Comparison of ENCODE assay signal across 1 cellular context in the genomic region with DNA sequence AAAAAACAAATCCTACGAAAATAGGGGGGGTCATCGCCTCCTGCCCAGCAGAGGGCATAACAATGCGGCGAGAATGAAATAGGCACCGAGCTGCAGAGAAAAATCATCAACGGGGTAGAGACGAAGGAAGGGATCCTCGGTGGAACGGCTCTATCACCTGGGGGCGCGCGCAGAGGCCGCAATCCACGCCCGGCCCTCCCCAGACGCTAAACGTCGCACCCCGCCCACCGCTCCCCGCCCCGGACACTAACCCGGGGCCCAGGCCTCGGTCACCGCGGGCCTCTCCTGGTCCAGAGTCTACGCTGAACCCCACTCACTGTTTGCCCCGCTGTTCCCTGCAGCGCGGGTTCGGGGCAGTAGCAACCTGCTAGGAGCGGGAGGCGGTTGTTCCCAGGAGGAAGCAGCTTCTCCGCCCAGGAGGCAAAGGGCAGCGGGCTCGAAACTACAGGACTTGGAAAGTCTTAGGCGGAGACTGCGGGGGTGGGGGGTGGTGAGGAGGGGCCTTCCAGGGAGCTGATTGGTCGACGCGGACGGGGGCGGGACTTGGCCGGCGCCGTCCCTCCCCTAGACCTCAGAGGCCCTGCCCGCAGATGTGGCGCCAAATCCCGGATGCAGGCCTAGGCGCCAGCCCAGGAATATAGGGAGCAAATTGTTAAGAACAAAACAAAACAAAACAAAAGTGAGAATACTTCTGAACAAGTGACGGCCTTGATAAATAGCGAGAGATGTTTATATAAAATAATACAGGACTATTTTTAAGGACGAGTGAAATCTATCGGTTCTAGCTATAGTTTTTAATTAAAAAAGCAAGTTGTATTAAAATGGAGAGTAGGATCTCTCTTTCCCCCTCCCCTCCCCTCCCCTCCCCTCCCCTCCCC.
A peak's percentile ranks its signal among the peaks of the same experiment; 100 is the strongest.
TF ChIP-seq lines count a peak whose summit lies in the region.

A gene with protein sequence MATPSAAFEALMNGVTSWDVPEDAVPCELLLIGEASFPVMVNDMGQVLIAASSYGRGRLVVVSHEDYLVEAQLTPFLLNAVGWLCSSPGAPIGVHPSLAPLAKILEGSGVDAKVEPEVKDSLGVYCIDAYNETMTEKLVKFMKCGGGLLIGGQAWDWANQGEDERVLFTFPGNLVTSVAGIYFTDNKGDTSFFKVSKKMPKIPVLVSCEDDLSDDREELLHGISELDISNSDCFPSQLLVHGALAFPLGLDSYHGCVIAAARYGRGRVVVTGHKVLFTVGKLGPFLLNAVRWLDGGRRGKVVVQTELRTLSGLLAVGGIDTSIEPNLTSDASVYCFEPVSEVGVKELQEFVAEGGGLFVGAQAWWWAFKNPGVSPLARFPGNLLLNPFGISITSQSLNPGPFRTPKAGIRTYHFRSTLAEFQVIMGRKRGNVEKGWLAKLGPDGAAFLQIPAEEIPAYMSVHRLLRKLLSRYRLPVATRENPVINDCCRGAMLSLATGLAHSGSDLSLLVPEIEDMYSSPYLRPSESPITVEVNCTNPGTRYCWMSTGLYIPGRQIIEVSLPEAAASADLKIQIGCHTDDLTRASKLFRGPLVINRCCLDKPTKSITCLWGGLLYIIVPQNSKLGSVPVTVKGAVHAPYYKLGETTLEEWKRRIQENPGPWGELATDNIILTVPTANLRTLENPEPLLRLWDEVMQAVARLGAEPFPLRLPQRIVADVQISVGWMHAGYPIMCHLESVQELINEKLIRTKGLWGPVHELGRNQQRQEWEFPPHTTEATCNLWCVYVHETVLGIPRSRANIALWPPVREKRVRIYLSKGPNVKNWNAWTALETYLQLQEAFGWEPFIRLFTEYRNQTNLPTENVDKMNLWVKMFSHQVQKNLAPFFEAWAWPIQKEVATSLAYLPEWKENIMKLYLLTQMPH (minus strand): TSS at position 467 of the 878 bp plus-strand sequence. CDS start 25,568 bp downstream, outside the sequence.

TF ChIP-seq in HepG2, 621 proteins besides CTCF, POLR2A, EP300 and RAD21 (continued from another document and continues in another):
- TF ChIP-seq ZNF768 (CRISPR knock-in tag; IDR thresholded peaks at IDR 0.05): peak; percentile 74; the same call in 1 of the 2 replicates
- no peak for TF ChIP-seq RFX1 (IDR thresholded peaks at IDR 0.05)
- TF ChIP-seq, protein P1, sequence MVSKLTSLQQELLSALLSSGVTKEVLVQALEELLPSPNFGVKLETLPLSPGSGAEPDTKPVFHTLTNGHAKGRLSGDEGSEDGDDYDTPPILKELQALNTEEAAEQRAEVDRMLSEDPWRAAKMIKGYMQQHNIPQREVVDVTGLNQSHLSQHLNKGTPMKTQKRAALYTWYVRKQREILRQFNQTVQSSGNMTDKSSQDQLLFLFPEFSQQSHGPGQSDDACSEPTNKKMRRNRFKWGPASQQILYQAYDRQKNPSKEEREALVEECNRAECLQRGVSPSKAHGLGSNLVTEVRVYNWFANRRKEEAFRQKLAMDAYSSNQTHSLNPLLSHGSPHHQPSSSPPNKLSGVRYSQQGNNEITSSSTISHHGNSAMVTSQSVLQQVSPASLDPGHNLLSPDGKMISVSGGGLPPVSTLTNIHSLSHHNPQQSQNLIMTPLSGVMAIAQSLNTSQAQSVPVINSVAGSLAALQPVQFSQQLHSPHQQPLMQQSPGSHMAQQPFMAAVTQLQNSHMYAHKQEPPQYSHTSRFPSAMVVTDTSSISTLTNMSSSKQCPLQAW (CRISPR knock-in tag; IDR thresholded peaks at IDR 0.05): peak; percentile 49; the same call in 1 of the 2 replicates
- TF ChIP-seq ZNF331 (CRISPR knock-in tag; IDR thresholded peaks at IDR 0.05): peak; percentile 67; the same call in 1 of the 2 replicates
- TF ChIP-seq ZNF180 (CRISPR knock-in tag; IDR thresholded peaks at IDR 0.05; ENCODE audit: borderline replicate concordance, low read depth): no peak; the same call in 1 of the 2 replicates
- TF ChIP-seq ZNF101 (CRISPR knock-in tag; IDR thresholded peaks at IDR 0.05; ENCODE audit: borderline replicate concordance, low read depth): no peak
- TF ChIP-seq, protein P2, sequence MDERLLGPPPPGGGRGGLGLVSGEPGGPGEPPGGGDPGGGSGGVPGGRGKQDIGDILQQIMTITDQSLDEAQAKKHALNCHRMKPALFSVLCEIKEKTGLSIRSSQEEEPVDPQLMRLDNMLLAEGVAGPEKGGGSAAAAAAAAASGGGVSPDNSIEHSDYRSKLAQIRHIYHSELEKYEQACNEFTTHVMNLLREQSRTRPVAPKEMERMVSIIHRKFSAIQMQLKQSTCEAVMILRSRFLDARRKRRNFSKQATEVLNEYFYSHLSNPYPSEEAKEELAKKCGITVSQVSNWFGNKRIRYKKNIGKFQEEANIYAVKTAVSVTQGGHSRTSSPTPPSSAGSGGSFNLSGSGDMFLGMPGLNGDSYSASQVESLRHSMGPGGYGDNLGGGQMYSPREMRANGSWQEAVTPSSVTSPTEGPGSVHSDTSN (CRISPR knock-in tag; IDR thresholded peaks at IDR 0.05): no peak
- TF ChIP-seq, protein P3, sequence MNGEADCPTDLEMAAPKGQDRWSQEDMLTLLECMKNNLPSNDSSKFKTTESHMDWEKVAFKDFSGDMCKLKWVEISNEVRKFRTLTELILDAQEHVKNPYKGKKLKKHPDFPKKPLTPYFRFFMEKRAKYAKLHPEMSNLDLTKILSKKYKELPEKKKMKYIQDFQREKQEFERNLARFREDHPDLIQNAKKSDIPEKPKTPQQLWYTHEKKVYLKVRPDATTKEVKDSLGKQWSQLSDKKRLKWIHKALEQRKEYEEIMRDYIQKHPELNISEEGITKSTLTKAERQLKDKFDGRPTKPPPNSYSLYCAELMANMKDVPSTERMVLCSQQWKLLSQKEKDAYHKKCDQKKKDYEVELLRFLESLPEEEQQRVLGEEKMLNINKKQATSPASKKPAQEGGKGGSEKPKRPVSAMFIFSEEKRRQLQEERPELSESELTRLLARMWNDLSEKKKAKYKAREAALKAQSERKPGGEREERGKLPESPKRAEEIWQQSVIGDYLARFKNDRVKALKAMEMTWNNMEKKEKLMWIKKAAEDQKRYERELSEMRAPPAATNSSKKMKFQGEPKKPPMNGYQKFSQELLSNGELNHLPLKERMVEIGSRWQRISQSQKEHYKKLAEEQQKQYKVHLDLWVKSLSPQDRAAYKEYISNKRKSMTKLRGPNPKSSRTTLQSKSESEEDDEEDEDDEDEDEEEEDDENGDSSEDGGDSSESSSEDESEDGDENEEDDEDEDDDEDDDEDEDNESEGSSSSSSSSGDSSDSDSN (CRISPR knock-in tag; IDR thresholded peaks at IDR 0.05): peak; percentile 95
- peak; percentile 61; the same call in 1 of the 2 replicates for TF ChIP-seq FOXJ3 (CRISPR knock-in tag; IDR thresholded peaks at IDR 0.05; ENCODE audit: borderline replicate concordance)
- TF ChIP-seq CCDC6 (CRISPR knock-in tag; IDR thresholded peaks at IDR 0.05): peak; percentile 85
- TF ChIP-seq, protein P4, sequence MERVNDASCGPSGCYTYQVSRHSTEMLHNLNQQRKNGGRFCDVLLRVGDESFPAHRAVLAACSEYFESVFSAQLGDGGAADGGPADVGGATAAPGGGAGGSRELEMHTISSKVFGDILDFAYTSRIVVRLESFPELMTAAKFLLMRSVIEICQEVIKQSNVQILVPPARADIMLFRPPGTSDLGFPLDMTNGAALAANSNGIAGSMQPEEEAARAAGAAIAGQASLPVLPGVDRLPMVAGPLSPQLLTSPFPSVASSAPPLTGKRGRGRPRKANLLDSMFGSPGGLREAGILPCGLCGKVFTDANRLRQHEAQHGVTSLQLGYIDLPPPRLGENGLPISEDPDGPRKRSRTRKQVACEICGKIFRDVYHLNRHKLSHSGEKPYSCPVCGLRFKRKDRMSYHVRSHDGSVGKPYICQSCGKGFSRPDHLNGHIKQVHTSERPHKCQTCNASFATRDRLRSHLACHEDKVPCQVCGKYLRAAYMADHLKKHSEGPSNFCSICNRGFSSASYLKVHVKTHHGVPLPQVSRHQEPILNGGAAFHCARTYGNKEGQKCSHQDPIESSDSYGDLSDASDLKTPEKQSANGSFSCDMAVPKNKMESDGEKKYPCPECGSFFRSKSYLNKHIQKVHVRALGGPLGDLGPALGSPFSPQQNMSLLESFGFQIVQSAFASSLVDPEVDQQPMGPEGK (CRISPR knock-in tag; IDR thresholded peaks at IDR 0.05): peak; percentile 88
- TF ChIP-seq ZNF670 (CRISPR knock-in tag; IDR thresholded peaks at IDR 0.05; ENCODE audit: borderline replicate concordance): peak; percentile 88; the same call in 1 of the 2 replicates
- no peak for TF ChIP-seq TEAD2 (CRISPR knock-in tag; IDR thresholded peaks at IDR 0.05)
- TF ChIP-seq ATAD3A (CRISPR knock-in tag; IDR thresholded peaks at IDR 0.05): no peak
- TF ChIP-seq, protein P5, sequence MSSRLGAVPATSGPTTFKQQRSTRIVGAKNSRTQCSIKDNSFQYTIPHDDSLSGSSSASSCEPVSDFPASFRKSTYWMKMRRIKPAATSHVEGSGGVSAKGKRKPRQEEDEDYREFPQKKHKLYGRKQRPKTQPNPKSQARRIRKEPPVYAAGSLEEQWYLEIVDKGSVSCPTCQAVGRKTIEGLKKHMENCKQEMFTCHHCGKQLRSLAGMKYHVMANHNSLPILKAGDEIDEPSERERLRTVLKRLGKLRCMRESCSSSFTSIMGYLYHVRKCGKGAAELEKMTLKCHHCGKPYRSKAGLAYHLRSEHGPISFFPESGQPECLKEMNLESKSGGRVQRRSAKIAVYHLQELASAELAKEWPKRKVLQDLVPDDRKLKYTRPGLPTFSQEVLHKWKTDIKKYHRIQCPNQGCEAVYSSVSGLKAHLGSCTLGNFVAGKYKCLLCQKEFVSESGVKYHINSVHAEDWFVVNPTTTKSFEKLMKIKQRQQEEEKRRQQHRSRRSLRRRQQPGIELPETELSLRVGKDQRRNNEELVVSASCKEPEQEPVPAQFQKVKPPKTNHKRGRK (CRISPR knock-in tag; IDR thresholded peaks at IDR 0.05): 0 out of 2 replicates have a peak, but pooled peaks have one; percentile 54
- peak; percentile 81; the same call in 1 of the 2 replicates for TF ChIP-seq ZNF788 (CRISPR knock-in tag; IDR thresholded peaks at IDR 0.05; ENCODE audit: borderline replicate concordance)
- TF ChIP-seq, protein P6, sequence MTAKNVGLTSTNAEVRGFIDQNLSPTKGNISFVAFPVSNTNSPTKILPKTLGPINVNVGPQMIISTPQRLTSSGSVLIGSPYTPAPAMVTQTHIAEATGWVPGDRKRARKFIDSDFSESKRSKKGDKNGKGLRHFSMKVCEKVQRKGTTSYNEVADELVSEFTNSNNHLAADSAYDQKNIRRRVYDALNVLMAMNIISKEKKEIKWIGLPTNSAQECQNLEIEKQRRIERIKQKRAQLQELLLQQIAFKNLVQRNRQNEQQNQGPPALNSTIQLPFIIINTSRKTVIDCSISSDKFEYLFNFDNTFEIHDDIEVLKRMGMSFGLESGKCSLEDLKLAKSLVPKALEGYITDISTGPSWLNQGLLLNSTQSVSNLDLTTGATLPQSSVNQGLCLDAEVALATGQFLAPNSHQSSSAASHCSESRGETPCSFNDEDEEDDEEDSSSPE (CRISPR knock-in tag; IDR thresholded peaks at IDR 0.05): peak; percentile 75; the same call in 1 of the 2 replicates
- TF ChIP-seq ZNF792 (CRISPR knock-in tag; IDR thresholded peaks at IDR 0.05): peak; percentile 56
- TF ChIP-seq FOXO1 (CRISPR knock-in tag; IDR thresholded peaks at IDR 0.05): peak; percentile 71
- TF ChIP-seq GLI4 (CRISPR knock-in tag; IDR thresholded peaks at IDR 0.05; ENCODE audit: borderline replicate concordance): 0 out of 2 replicates have a peak, but pooled peaks have one; percentile 30
- TF ChIP-seq, protein P7, sequence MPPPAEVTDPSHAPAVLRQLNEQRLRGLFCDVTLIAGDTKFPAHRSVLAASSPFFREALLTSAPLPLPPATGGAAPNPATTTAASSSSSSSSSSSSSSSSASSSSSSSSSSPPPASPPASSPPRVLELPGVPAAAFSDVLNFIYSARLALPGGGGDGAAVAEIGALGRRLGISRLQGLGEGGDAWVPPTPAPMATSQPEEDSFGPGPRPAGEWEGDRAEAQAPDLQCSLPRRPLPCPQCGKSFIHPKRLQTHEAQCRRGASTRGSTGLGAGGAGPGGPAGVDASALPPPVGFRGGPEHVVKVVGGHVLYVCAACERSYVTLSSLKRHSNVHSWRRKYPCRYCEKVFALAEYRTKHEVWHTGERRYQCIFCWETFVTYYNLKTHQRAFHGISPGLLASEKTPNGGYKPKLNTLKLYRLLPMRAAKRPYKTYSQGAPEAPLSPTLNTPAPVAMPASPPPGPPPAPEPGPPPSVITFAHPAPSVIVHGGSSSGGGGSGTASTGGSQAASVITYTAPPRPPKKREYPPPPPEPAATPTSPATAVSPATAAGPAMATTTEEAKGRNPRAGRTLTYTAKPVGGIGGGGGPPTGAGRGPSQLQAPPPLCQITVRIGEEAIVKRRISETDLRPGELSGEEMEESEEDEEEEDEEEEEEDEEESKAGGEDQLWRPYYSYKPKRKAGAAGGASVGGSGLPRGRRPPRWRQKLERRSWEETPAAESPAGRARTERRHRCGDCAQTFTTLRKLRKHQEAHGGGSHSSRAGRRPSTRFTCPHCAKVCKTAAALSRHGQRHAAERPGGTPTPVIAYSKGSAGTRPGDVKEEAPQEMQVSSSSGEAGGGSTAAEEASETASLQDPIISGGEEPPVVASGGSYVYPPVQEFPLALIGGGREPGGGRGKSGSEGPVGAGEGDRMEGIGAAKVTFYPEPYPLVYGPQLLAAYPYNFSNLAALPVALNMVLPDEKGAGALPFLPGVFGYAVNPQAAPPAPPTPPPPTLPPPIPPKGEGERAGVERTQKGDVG (CRISPR knock-in tag; IDR thresholded peaks at IDR 0.05; ENCODE audit: borderline replicate concordance): peak; percentile 47
- TF ChIP-seq, protein P8, sequence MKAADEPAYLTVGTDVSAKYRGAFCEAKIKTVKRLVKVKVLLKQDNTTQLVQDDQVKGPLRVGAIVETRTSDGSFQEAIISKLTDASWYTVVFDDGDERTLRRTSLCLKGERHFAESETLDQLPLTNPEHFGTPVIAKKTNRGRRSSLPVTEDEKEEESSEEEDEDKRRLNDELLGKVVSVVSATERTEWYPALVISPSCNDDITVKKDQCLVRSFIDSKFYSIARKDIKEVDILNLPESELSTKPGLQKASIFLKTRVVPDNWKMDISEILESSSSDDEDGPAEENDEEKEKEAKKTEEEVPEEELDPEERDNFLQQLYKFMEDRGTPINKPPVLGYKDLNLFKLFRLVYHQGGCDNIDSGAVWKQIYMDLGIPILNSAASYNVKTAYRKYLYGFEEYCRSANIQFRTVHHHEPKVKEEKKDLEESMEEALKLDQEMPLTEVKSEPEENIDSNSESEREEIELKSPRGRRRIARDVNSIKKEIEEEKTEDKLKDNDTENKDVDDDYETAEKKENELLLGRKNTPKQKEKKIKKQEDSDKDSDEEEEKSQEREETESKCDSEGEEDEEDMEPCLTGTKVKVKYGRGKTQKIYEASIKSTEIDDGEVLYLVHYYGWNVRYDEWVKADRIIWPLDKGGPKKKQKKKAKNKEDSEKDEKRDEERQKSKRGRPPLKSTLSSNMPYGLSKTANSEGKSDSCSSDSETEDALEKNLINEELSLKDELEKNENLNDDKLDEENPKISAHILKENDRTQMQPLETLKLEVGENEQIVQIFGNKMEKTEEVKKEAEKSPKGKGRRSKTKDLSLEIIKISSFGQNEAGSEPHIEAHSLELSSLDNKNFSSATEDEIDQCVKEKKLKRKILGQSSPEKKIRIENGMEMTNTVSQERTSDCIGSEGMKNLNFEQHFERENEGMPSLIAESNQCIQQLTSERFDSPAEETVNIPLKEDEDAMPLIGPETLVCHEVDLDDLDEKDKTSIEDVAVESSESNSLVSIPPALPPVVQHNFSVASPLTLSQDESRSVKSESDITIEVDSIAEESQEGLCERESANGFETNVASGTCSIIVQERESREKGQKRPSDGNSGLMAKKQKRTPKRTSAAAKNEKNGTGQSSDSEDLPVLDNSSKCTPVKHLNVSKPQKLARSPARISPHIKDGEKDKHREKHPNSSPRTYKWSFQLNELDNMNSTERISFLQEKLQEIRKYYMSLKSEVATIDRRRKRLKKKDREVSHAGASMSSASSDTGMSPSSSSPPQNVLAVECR (CRISPR knock-in tag; IDR thresholded peaks at IDR 0.05; ENCODE audit: borderline replicate concordance): peak; percentile 78; the same call in 1 of the 2 replicates
- no peak for TF ChIP-seq ZNF253 (CRISPR knock-in tag; IDR thresholded peaks at IDR 0.05; ENCODE audit: borderline replicate concordance)
